In the genomic region with DNA sequence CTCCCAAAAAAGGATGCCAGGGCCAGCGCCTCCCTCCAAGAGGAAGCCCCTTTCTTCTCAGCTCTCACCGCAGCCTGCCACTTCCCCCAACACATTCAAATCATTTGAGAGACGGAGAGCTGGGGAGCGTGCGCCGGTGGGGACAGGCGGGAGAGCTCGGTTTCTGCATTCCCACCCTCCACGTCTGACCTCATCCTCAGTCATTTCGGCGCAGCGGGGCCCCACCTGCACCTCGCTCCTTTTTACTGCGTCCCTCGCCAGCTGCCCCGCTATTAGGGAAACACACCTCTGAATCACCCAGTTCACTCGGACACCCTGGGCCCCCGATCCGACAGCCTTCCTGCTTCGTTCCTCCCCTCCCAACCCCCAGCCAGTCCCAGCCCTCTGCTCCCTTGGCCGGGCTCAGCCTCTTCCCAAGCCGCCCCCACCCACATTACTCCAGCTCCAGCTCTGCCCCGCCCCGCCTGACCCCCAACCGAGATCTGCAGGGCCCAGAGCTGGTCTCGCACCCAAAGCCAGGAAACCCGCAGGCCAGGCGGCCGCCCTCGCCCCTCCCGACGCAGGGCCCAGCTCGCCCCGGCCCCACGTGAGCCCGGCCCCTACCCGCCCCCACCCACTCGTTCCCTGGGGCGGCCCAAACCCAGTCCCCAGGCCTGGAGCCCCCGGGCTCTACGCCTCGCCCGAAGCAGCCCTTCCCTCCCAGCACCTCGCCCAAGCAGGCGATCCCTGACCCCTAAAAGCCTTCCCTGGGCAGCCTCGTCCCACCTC, we compare ENCODE assay signal across 8 cellular contexts. TPM values are rescaled to one million over a fixed set of nuclear protein-coding genes. Genes with fewer than 3 reads are reported as not detected.
DNase-seq lines count a peak whose midpoint lies in the region; ATAC-seq, FAIRE-seq and TF ChIP-seq lines count a peak whose summit lies in the region.

No MANE protein-coding gene starts in this region.

- peak in 1 of 3 donors; percentile 4 for ATAC-seq in natural killer cell
- ATAC-seq in GM21367 (IDR thresholded peaks at IDR 0.05; ENCODE audit: unreplicated experiment) = no peak

- FAIRE-seq in HTR-8/SVneo (lab: Jason Lieb, UNC) = no peak

- H3K4me3 ChIP-seq in GM12864 (ENCODE audit: low read depth, low read length) = peak overlapping the region; percentile 84

- peak overlapping the region; percentile 81 to 97 for H3K27ac Mint-ChIP-seq in natural killer cell

- peaks cover 35 to 40% of the 10 kb centered on the region in 2 donors for H3K4me1 Mint-ChIP-seq in natural killer cell

- intact Hi-C loops in natural killer cell (cut with micrococcal nuclease) = loop anchor here (2.0 to 10.0 kb wide), 6 partner anchors 40 to 362 kb away; partner anchors contain the start of genes ALKBH2 and USP30

- no peaks in the 10 kb centered on the region for H3K27me3 Mint-ChIP-seq in natural killer cell (ENCODE audit: low read depth in 2 of 2)

- no peaks in the 10 kb centered on the region for H3K9me3 Mint-ChIP-seq in natural killer cell

- no peaks in the 10 kb centered on the region for H3K36me3 Mint-ChIP-seq in natural killer cell

- peak overlapping the region; percentile 93 for H3K4me3 Mint-ChIP-seq in natural killer cell

- peak overlapping the region; percentile 94 for H3K27ac ChIP-seq in substantia nigra (ENCODE audit: low read depth, low read length, poor library complexity, severe bottlenecking)

- TF ChIP-seq CTCF in GM12864 (IDR thresholded peaks at IDR 0.05; ENCODE audit: low read depth, low read length, missing control alignments) (no peak), natural killer cell (IDR thresholded peaks at IDR 0.05) (no peak)

- DNase-seq in GM12864 (ENCODE audit: low read depth) (no peak), HTR-8/SVneo (ENCODE audit: insufficient read length, low spot score) (peak; percentile 46), NOMO-1 treated with dmso at 0.1 percent for 144 hours (lab: John Stamatoyannopoulos, UW; ENCODE audit: unreplicated experiment) (peak; percentile 71), fibroblast of peridontal ligament (ENCODE audit: extremely low read depth) (peak; percentile 61), natural killer cell (peak; percentile 42), substantia nigra (lab: John Stamatoyannopoulos, UW) (peak in 44 of 49 donors; percentile 21 to 89 (median 57))
- DNase-seq in activated T-cell treated with anti-CD3 and anti-CD28 coated beads, Interleukin-2, amount 50 U/mL, for 48 hours = peak; percentile 68 to 72

RNA-seq across cellular contexts. Expression of gene CORO1C, which starts 0.8 kb away (rescaled TPM):
- 10 to 100 TPM; 28.9 to 43.5 (median 36.0) TPM for total RNA-seq in natural killer cell
